21 cellular contexts compared by ENCODE assay signal in genomic region chr11:131662310-131662709, GRCh38.
DNase-seq lines count a peak whose midpoint lies in the region; ATAC-seq and TF ChIP-seq lines count a peak whose summit lies in the region.
"Had no signal": no experiment of that assay in that cellular context is flagged by ENCODE, and none has a peak within 500 bp of the region (broad histone marks: within the 10 kb centered on the region; RNA-seq: fewer than 3 reads in every experiment).

No MANE protein-coding gene starts in this region.

- peak; percentile 23 to 41 for DNase-seq in NCI-H524 (lab: John Stamatoyannopoulos, UW)
- no peak for DNase-seq in NCI-H524 treated with DMSO at 0.1 percent for 48 hours (lab: John Stamatoyannopoulos, UW)
- peak; percentile 35 for DNase-seq in astrocyte of the hippocampus (ENCODE audit: low read depth, low spot score)
- DNase-seq in mesothelial cell of epicardium (ENCODE audit: low spot score in 2 of 2, unreplicated experiment in 2 of 2), result no peak
- DNase-seq in CD14-positive monocyte (ENCODE audit: low spot score), result no peak
- DNase-seq: activated CD4-positive, alpha-beta T cell treated with anti-CD3 and anti-CD28 coated beads for 36 hours; COR-L47; effector CD8-positive, alpha-beta T cell; lower lobe of right lung; NCI-H146; NCI-H2171; SIG-M5; stimulated activated CD4-positive, alpha-beta T cell treated with anti-CD3 and anti-CD28 coated beads, Interleukin-2, amount 100 ng/mL, for 48 hours; stimulated activated naive CD4-positive, alpha-beta T cell treated with Interleukin-2 at 50 U/mL for 16 hours; tibial artery had no signal

- TF ChIP-seq CTCF in mesothelial cell of epicardium (IDR thresholded peaks at IDR 0.05; ENCODE audit: unreplicated experiment) (no peak), CD14-positive monocyte (IDR thresholded peaks at IDR 0.05) (no peak)

- no peaks in the 10 kb centered on the region for H3K9me3 Mint-ChIP-seq in mesothelial cell of epicardium
- peaks cover 0 to 2% (median 0%) of the 10 kb centered on the region in 7 donors for H3K9me3 Mint-ChIP-seq in CD14-positive monocyte
- H3K9me3 Mint-ChIP-seq: activated T-helper 1 cell treated with anti-CD3 and anti-CD28 coated beads, Interleukin-12 subunit alpha, Interleukin-12 subunit beta, Interleukin-2, Interleukin-4 antibody, amounts not matched to agents 30 ng/mL and 10 ng/mL and 1 ng/mL, durations not matched to agents 14 hours and 24 hours and 36 hours had no signal

- H3K27me3 Mint-ChIP-seq in mesothelial cell of epicardium (ENCODE audit: low read depth) (peaks cover 27% of the 10 kb centered on the region), CD14-positive monocyte (ENCODE audit: low read depth in 3 of 3) (peaks cover 6 to 20% (median 11%) of the 10 kb centered on the region in 3 donors)
- H3K27me3 Mint-ChIP-seq: activated naive CD8-positive, alpha-beta T cell had no signal

- intact Hi-C loops in CD14-positive monocyte (cut with micrococcal nuclease), result no loop called here

- H3K4me1 Mint-ChIP-seq in mesothelial cell of epicardium, result peaks cover 4% of the 10 kb centered on the region
- H3K4me1 Mint-ChIP-seq in CD14-positive monocyte, result peaks cover 6% of the 10 kb centered on the region
- H3K4me1 Mint-ChIP-seq: activated CD4-positive, alpha-beta T cell treated with anti-CD3 and anti-CD28 coated beads for 36 hours had no signal

- no peak for ATAC-seq in GM21576 (IDR thresholded peaks at IDR 0.05; ENCODE audit: unreplicated experiment)
- ATAC-seq in GM21717 (IDR thresholded peaks at IDR 0.05; ENCODE audit: unreplicated experiment), result no peak
- no peak for ATAC-seq in HG02571 (IDR thresholded peaks at IDR 0.05; ENCODE audit: unreplicated experiment)
- ATAC-seq: activated CD4-positive, alpha-beta T cell treated with anti-CD3 and anti-CD28 coated beads for 36 hours; esophagus mucosa; lower lobe of right lung had no signal

- peak overlapping the region; percentile 11 for H3K27ac Mint-ChIP-seq in mesothelial cell of epicardium
- no peak overlapping the region for H3K27ac Mint-ChIP-seq in CD14-positive monocyte
- H3K27ac Mint-ChIP-seq: activated CD4-positive, alpha-beta T cell treated with anti-CD3 and anti-CD28 coated beads for 36 hours; activated naive CD8-positive, alpha-beta T cell; activated T-helper 1 cell treated with anti-CD3 and anti-CD28 coated beads, Interleukin-12 subunit alpha, Interleukin-12 subunit beta, Interleukin-2, Interleukin-4 antibody, amounts not matched to agents 30 ng/mL and 10 ng/mL and 1 ng/mL, durations not matched to agents 14 hours and 24 hours and 36 hours had no signal

- no peak overlapping the region for H3K4me3 Mint-ChIP-seq in mesothelial cell of epicardium
- no peak overlapping the region for H3K4me3 Mint-ChIP-seq in CD14-positive monocyte
- H3K4me3 Mint-ChIP-seq: activated CD4-positive, alpha-beta T cell treated with anti-CD3 and anti-CD28 coated beads for 36 hours; activated naive CD8-positive, alpha-beta T cell; activated T-helper 1 cell treated with anti-CD3 and anti-CD28 coated beads, Interleukin-12 subunit alpha, Interleukin-12 subunit beta, Interleukin-2, Interleukin-4 antibody, amounts not matched to agents 30 ng/mL and 10 ng/mL and 1 ng/mL, durations not matched to agents 14 hours and 24 hours and 36 hours had no signal

- H3K36me3 Mint-ChIP-seq in mesothelial cell of epicardium (no peaks in the 10 kb centered on the region), CD14-positive monocyte (no peaks in the 10 kb centered on the region)
- H3K36me3 Mint-ChIP-seq: activated naive CD8-positive, alpha-beta T cell had no signal

Comparison
In these comparisons a context has a peak if more than half of its experiments do, and no peak if none do; other contexts are left out.
1. DNase-seq: peak in NCI-H524 (2 of 2) and astrocyte of the hippocampus (single experiment); none in NCI-H524 treated with DMSO at 0.1 percent for 48 hours (single experiment), mesothelial cell of epicardium (0 of 2) and CD14-positive monocyte (single experiment).